Comparison of ENCODE assay signal across 15 cellular contexts in genomic region chr11:69217276-69218105, GRCh38.
DNase-seq lines count a peak whose midpoint lies in the region; ATAC-seq and TF ChIP-seq lines count a peak whose summit lies in the region.
"Had no signal": no experiment of that assay in that cellular context is flagged by ENCODE, and none has a peak within 500 bp of the region (broad histone marks: within the 10 kb centered on the region; RNA-seq: fewer than 3 reads in every experiment).

No MANE protein-coding gene starts in this region.

- H3K9ac ChIP-seq in PC-3 (ENCODE audit: low read length): no peak overlapping the region

- H4K20me1 ChIP-seq in PC-3 (ENCODE audit: low read length): no peaks in the 10 kb centered on the region

- no peaks in the 10 kb centered on the region for H3K36me3 ChIP-seq in PC-3 (ENCODE audit: low read depth, low read length)

- H3K4me1 ChIP-seq in PC-3 (ENCODE audit: insufficient read depth, low read length): peaks cover 12% of the 10 kb centered on the region
- H3K4me1 ChIP-seq: psoas muscle had no signal

- no peak overlapping the region for H3K4me3 ChIP-seq in PC-3 (ENCODE audit: low read length)
- H3K4me3 ChIP-seq: psoas muscle had no signal

- no peaks in the 10 kb centered on the region for H3F3A ChIP-seq in PC-3 (ENCODE audit: low read length, unreplicated experiment)

- no peaks in the 10 kb centered on the region for H3K9me2 ChIP-seq in PC-3 (replicated peaks; ENCODE audit: low read length)

- CTCF ChIA-PET in PC-3 (lab: Charles Lee): no interaction called here

- no peak overlapping the region for H2AFZ ChIP-seq in PC-3 (ENCODE audit: low read length)

- ATAC-seq in PC-3 (peak; percentile 14; the same call in 1 of the 2 replicates), left ventricle myocardium superior (peak; percentile 83), HG03175 (IDR thresholded peaks at IDR 0.05; ENCODE audit: unreplicated experiment) (no peak), HG03439 (IDR thresholded peaks at IDR 0.05; ENCODE audit: unreplicated experiment) (no peak)
- ATAC-seq: activated T-cell treated with anti-CD3 and anti-CD28 coated beads, Interleukin-2, amount 50 U/mL, for 4 hours; psoas muscle had no signal

- no peaks in the 10 kb centered on the region for H3K79me2 ChIP-seq in PC-3 (ENCODE audit: low read length)

- no peak for TF ChIP-seq CTCF in PC-3 (conservative IDR thresholded peaks at IDR 0.05; ENCODE audit: low read depth, low read length)

- DNase-seq in DMS153 (lab: John Stamatoyannopoulos, UW) (peak; percentile 52), PC-3 (no peak), left ventricle myocardium superior (no peak), putamen (ENCODE audit: low spot score) (peak; percentile 22), NCI-H774 (lab: John Stamatoyannopoulos, UW) (no peak), midbrain (lab: John Stamatoyannopoulos, UW) (no peak)
- DNase-seq: activated T-cell treated with anti-CD3 and anti-CD28 coated beads, Interleukin-2, amount 50 U/mL, for 4 hours; dermis blood vessel endothelial cell; GDM1; KG1; NCI-H2029; NK-92 treated with Interleukin-12 subunit alpha and Interleukin-12 subunit beta, amount 100 ng/mL, for 24 hours; psoas muscle had no signal

- POLR2A ChIA-PET in PC-3 (lab: Charles Lee; ENCODE audit: unreplicated experiment): no interaction called here

- BruUV-seq in PC-3 (replicated peaks; lab: Mats Ljungman, UMichigan): no TSS peak

- no peak overlapping the region for H3K4me2 ChIP-seq in PC-3 (ENCODE audit: low read length)

- H3K9me3 ChIP-seq in PC-3 (ENCODE audit: low read length): no peaks in the 10 kb centered on the region
- H3K9me3 ChIP-seq: psoas muscle had no signal

- H3K27me3 ChIP-seq in PC-3 (ENCODE audit: low read length): peaks cover 3% of the 10 kb centered on the region; the same call in 1 of the 2 replicates

- H3K27ac ChIP-seq in PC-3 (ENCODE audit: low read length): no peak overlapping the region
- H3K27ac ChIP-seq: psoas muscle had no signal

- intact Hi-C loops in PC-3 (cut with micrococcal nuclease) (loop anchor here (5.0 kb wide), 1 partner anchor 95 kb away; no protein-coding TSS in a partner anchor), left ventricle myocardium superior (cut with micrococcal nuclease) (no loop called here)

Comparison
In these comparisons a context has a peak if more than half of its experiments do, and no peak if none do; other contexts are left out.
1. DNase-seq: peak in DMS153 (single experiment) and putamen (single experiment); none in PC-3 (single experiment), left ventricle myocardium superior (single experiment), NCI-H774 (single experiment) and midbrain (single experiment).
2. ATAC-seq: peak in PC-3 (single experiment) and left ventricle myocardium superior (single experiment); none in HG03175 (single experiment) and HG03439 (single experiment).